Comparison of ENCODE assay signal across 8 cellular contexts in genomic region chr19:45885556-45886426, GRCh38. TPM values are rescaled to one million over a fixed set of nuclear protein-coding genes. Genes with fewer than 3 reads are reported as not detected.
DNase-seq lines count a peak whose midpoint lies in the region; ATAC-seq lines count a peak whose summit lies in the region.

A gene with protein sequence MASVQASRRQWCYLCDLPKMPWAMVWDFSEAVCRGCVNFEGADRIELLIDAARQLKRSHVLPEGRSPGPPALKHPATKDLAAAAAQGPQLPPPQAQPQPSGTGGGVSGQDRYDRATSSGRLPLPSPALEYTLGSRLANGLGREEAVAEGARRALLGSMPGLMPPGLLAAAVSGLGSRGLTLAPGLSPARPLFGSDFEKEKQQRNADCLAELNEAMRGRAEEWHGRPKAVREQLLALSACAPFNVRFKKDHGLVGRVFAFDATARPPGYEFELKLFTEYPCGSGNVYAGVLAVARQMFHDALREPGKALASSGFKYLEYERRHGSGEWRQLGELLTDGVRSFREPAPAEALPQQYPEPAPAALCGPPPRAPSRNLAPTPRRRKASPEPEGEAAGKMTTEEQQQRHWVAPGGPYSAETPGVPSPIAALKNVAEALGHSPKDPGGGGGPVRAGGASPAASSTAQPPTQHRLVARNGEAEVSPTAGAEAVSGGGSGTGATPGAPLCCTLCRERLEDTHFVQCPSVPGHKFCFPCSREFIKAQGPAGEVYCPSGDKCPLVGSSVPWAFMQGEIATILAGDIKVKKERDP (minus strand): TSS chr19:45886141. CDS start chr19:45885774, 367 bp downstream.

- ATAC-seq in GM19025 (IDR thresholded peaks at IDR 0.05; ENCODE audit: low read depth, unreplicated experiment), result peak; percentile 45
- ATAC-seq in HG03354 (IDR thresholded peaks at IDR 0.05; ENCODE audit: poor library complexity, severe bottlenecking, unreplicated experiment), result peak; percentile 54

- DNase-seq in AG08395 (ENCODE audit: low spot score), result peak; percentile 91
- DNase-seq in NCI-H524 (lab: John Stamatoyannopoulos, UW), result peak; percentile 74 to 85
- peak; percentile 74 to 75 for DNase-seq in activated CD4-positive, alpha-beta T cell treated with anti-CD3 and anti-CD28 coated beads for 24 hours (ENCODE audit: low read depth in 2 of 2)
- peak; percentile 95 for DNase-seq in cerebellum (ENCODE audit: low spot score)
- DNase-seq in kidney glomerular epithelial cell (lab: John Stamatoyannopoulos, UW), result peak; percentile 77
- peak; percentile 92 for DNase-seq in stimulated activated CD4-positive, alpha-beta T cell treated with anti-CD3 and anti-CD28 coated beads, Interleukin-15, amount 100 ng/mL, for 24 hours

RNA-seq across cellular contexts. Expression of the gene that starts here (rescaled TPM):
- 18.1 TPM for total RNA-seq in cerebellum

Comparison
In these comparisons a context has a peak if more than half of its experiments do, and no peak if none do; other contexts are left out.
1. Peak in every context shown above with its lines: DNase-seq and ATAC-seq.